ENCODE assay signal across 14 cellular contexts in the genomic region with DNA sequence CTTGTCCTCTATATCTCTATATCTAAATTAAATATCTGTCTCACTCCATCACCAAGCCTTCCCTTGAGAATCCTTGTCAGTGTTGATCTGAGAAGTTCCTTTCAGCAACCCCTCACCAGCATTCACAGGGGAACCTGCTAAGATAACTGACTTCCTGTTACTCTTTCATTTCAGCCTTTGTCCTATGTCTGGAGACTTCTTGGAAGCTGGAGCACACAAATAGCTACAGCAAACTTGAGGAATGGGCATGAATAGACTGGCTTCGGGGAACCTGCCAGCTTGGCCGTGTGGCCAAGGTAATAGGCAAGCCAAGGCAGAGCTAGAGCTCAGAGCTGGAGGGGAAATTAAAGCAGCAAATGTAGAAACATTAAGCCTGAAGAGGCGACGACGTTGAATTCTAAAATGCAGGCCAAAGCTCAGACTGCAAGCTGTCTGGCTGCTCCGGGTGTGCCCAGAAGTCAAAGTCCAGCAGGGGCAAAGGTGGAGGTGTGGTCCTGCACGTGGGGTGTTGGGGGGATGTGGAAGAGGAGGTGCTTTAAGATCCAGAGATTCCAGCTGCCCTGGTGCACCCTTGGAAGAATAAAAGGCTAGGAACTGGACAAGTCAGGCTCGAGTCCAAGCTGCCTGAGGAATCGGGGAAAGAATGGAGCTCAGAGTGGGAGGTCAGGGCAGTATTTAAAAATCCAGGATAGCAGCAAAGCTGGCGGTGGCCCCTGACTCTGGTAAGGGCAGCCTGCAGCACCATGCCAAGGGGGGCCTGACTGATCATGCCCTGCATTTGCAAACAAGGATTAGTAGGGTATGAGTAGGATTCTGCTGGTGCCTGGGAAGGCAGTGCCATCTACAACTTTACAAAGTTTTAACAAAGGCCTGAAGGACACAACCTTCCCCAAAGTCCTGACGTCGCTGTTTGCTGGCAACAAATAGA.
DNase-seq lines count a peak whose midpoint lies in the region; ATAC-seq and TF ChIP-seq lines count a peak whose summit lies in the region.
"Had no signal": no experiment of that assay in that cellular context is flagged by ENCODE, and none has a peak within 500 bp of the region (broad histone marks: within the 10 kb centered on the region; RNA-seq: fewer than 3 reads in every experiment).

No MANE protein-coding gene starts in this region.

- peak overlapping the region; percentile 79 for H3K27ac Mint-ChIP-seq in Caco-2 (ENCODE audit: unreplicated experiment)
- H3K27ac Mint-ChIP-seq: activated naive CD8-positive, alpha-beta T cell treated with anti-CD3 and anti-CD28 coated beads for 36 hours; stimulated activated memory B cell treated with anti-CD40 and anti-IgM and Interleukin-4, amounts not matched to agents 10 μg/mL and 1 μg/mL and 100 μg/mL, for 72 hours had no signal

- H3K4me2 ChIP-seq in osteoblast (ENCODE audit: insufficient read depth, low read length) = no peak overlapping the region

- no peak overlapping the region for H3K27ac ChIP-seq in osteoblast (ENCODE audit: low read depth, low read length)

- no peaks in the 10 kb centered on the region for H3K9me3 Mint-ChIP-seq in Caco-2 (ENCODE audit: unreplicated experiment)
- H3K9me3 Mint-ChIP-seq: activated naive CD8-positive, alpha-beta T cell treated with anti-CD3 and anti-CD28 coated beads for 36 hours; stimulated activated memory B cell treated with anti-CD40 and anti-IgM and Interleukin-4, amounts not matched to agents 10 μg/mL and 1 μg/mL and 100 μg/mL, for 72 hours had no signal

- in situ Hi-C loops in KBM-7 (cut with MboI; ENCODE audit: low pct_unique_long_range_greater_than_20kb, low sequenced_read_pairs) = no loop called here

- CTCF ChIA-PET in Caco-2 (lab: Charles Lee) = no interaction called here

- BruUV-seq in Caco-2 (replicated peaks; lab: Mats Ljungman, UMichigan) = no TSS peak

- no peaks in the 10 kb centered on the region for H3K9me3 ChIP-seq in Caco-2
- H3K9me3 ChIP-seq in osteoblast (ENCODE audit: low read depth, low read length) = no peaks in the 10 kb centered on the region

- no peak for TF ChIP-seq CTCF in Caco-2 (IDR thresholded peaks at IDR 0.05; ENCODE audit: insufficient read depth in 1 of 2, low read depth in 1 of 2, low read length in 1 of 2, severe bottlenecking in 1 of 2, unreplicated experiment in 1 of 2)
- no peak for TF ChIP-seq CTCF in osteoblast (IDR thresholded peaks at IDR 0.05; ENCODE audit: extremely low read depth, low read depth, low read length)

- H3K4me1 ChIP-seq in Caco-2 (peaks cover 14% of the 10 kb centered on the region), osteoblast (ENCODE audit: insufficient read depth, low read length) (peaks cover 4% of the 10 kb centered on the region)

- ATAC-seq in HG03520 (IDR thresholded peaks at IDR 0.05; ENCODE audit: unreplicated experiment) (no peak), HG03439 (IDR thresholded peaks at IDR 0.05; ENCODE audit: unreplicated experiment) (no peak)
- ATAC-seq: GM12878; stimulated activated memory B cell treated with anti-CD40 and anti-IgM and Interleukin-4, amounts not matched to agents 10 μg/mL and 1 μg/mL and 100 μg/mL, for 72 hours had no signal

- H2AFZ ChIP-seq in osteoblast (ENCODE audit: low read length) = peak overlapping the region; percentile 81

- no peaks in the 10 kb centered on the region for H3K36me3 Mint-ChIP-seq in Caco-2 (ENCODE audit: insufficient read depth, unreplicated experiment)
- H3K36me3 Mint-ChIP-seq: activated naive CD8-positive, alpha-beta T cell treated with anti-CD3 and anti-CD28 coated beads for 36 hours; stimulated activated memory B cell treated with anti-CD40 and anti-IgM and Interleukin-4, amounts not matched to agents 10 μg/mL and 1 μg/mL and 100 μg/mL, for 72 hours had no signal

- H3K36me3 ChIP-seq in Caco-2 (ENCODE audit: control insufficient read depth, insufficient read depth, low read length) (no peaks in the 10 kb centered on the region), osteoblast (ENCODE audit: insufficient read depth, low read length) (no peaks in the 10 kb centered on the region)

- no peaks in the 10 kb centered on the region for H4K20me1 ChIP-seq in osteoblast (ENCODE audit: insufficient read depth, low read length)

- H3K27me3 Mint-ChIP-seq in Caco-2 (ENCODE audit: insufficient read depth, unreplicated experiment) = no peaks in the 10 kb centered on the region
- H3K27me3 Mint-ChIP-seq: activated naive CD8-positive, alpha-beta T cell treated with anti-CD3 and anti-CD28 coated beads for 36 hours; stimulated activated memory B cell treated with anti-CD40 and anti-IgM and Interleukin-4, amounts not matched to agents 10 μg/mL and 1 μg/mL and 100 μg/mL, for 72 hours had no signal

- H3K79me2 ChIP-seq in osteoblast (ENCODE audit: insufficient read depth, low read length) = no peaks in the 10 kb centered on the region

- peaks cover 8% of the 10 kb centered on the region for H3K4me1 Mint-ChIP-seq in Caco-2 (ENCODE audit: low read depth, unreplicated experiment)
- H3K4me1 Mint-ChIP-seq: stimulated activated memory B cell treated with anti-CD40 and anti-IgM and Interleukin-4, amounts not matched to agents 10 μg/mL and 1 μg/mL and 100 μg/mL, for 72 hours had no signal

- intact Hi-C loops in Caco-2 (cut with micrococcal nuclease; ENCODE audit: unreplicated experiment) = no loop called here

- H3K4me3 Mint-ChIP-seq in Caco-2 (ENCODE audit: unreplicated experiment) = no peak overlapping the region
- H3K4me3 Mint-ChIP-seq: activated naive CD8-positive, alpha-beta T cell treated with anti-CD3 and anti-CD28 coated beads for 36 hours; stimulated activated memory B cell treated with anti-CD40 and anti-IgM and Interleukin-4, amounts not matched to agents 10 μg/mL and 1 μg/mL and 100 μg/mL, for 72 hours had no signal

- DNase-seq in Caco-2 (peak; percentile 8 to 40), anterior cingulate cortex (lab: John Stamatoyannopoulos, UW) (peak in 37 of 58 donors; percentile 12 to 81 (median 46)), globus pallidus (ENCODE audit: low spot score) (peak; percentile 69), osteoblast (ENCODE audit: insufficient read length, low spot score, missing footprints) (no peak), AG20443 (ENCODE audit: low spot score) (no peak), KBM-7 (no peak)
- DNase-seq: activated naive CD8-positive, alpha-beta T cell treated with anti-CD3 and anti-CD28 coated beads for 36 hours; NCI-H1048; NCI-H526 treated with DMSO at 0.1 percent for 48 hours; Right ventricle myocardium superior had no signal

- H3K4me3 ChIP-seq in Caco-2 (ENCODE audit: low read depth, low read length) (no peak overlapping the region), osteoblast (ENCODE audit: insufficient read depth, low read length) (no peak overlapping the region)
- H3K4me3 ChIP-seq: GM12878 had no signal

- H3K27me3 ChIP-seq in Caco-2 (replicated peaks; ENCODE audit: control insufficient read depth, insufficient read depth, low read length) = no peaks in the 10 kb centered on the region
- H3K27me3 ChIP-seq in osteoblast (ENCODE audit: insufficient read depth, low read length) = no peaks in the 10 kb centered on the region

- POLR2A ChIA-PET in Caco-2 (lab: Charles Lee) = no interaction called here

Comparison
In these comparisons a context has a peak if more than half of its experiments do, and no peak if none do; other contexts are left out.
1. DNase-seq: peak in Caco-2 (2 of 2), anterior cingulate cortex (37 of 58) and globus pallidus (single experiment); none in osteoblast (single experiment), AG20443 (single experiment) and KBM-7 (single experiment).